Comparison of ENCODE assay signal across 7 cellular contexts in the genomic region with DNA sequence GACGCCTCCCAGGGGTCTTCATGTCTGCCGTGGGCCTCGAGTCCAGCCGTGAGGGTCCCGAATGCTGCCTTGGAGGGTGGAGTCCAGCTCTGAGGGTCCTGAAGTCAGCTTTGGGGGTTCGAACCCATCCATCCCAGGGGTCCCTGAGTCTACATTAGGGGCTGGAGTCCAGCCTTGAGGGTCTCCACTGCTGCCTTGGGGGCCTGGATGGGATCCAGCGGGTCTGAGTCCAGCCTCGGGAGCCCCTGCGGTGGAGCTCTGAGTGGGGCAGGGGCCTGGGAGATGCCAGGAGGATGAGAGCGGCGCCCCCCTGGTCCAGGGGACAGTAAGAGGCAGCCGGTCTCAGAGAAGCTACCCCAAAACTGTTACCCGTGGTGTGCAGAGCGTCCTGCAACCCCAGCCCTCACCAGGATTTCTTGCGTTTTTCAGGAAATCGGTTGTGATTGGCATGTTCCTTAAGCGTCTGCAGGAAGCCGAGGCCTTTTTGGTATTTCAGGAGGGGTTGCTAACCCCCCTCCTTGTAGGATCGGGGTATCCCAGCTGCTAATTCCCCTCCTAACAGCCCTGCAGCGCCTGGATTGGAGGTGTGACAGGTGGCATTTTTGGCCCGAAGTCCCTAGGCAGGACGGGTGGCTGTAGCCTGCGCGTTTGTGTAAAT. TPM values are rescaled to one million over a fixed set of nuclear protein-coding genes. Genes with fewer than 3 reads are reported as not detected.
DNase-seq lines count a peak whose midpoint lies in the region; ATAC-seq and TF ChIP-seq lines count a peak whose summit lies in the region.

No MANE protein-coding gene starts in this region.

- H3K27ac ChIP-seq in testis: no peak overlapping the region

- 5 to 16% methylated on average over 7 to 20 of the region's 24 CpGs for WGBS in testis, 2 donors

- no peak for DNase-seq in Jurkat, Clone E6-1 (ENCODE audit: low read depth, low spot score)
- DNase-seq in astrocyte of the spinal cord (ENCODE audit: low read depth, low spot score): no peak
- DNase-seq in left kidney (ENCODE audit: low read depth, low spot score): peak; percentile 29
- no peak for DNase-seq in testis
- no peak for DNase-seq in ecto neural progenitor cell (ENCODE audit: low spot score)

- H3K4me3 ChIP-seq in Jurkat, Clone E6-1 (ENCODE audit: low read length): peak overlapping the region; percentile 72
- H3K4me3 ChIP-seq in astrocyte of the spinal cord (ENCODE audit: low read depth, low read length): peak overlapping the region; percentile 93
- H3K4me3 ChIP-seq in testis: peak overlapping the region; percentile 79 to 84

- peaks cover 17% of the 10 kb centered on the region for H3K4me1 ChIP-seq in testis

- in situ Hi-C loops in astrocyte of the spinal cord (cut with HindIII; ENCODE audit: low sequenced_read_pairs): no loop called here

- H3K27me3 ChIP-seq in testis: no peaks in the 10 kb centered on the region

- no peaks in the 10 kb centered on the region for H3K9me3 ChIP-seq in testis

- ATAC-seq in GM19351 (IDR thresholded peaks at IDR 0.05; ENCODE audit: unreplicated experiment) (no peak), HG03097 (IDR thresholded peaks at IDR 0.05; ENCODE audit: low FRiP score, unreplicated experiment) (no peak)

- TF ChIP-seq CTCF in astrocyte of the spinal cord (IDR thresholded peaks at IDR 0.05; ENCODE audit: low read depth, low read length) (no peak), testis (IDR thresholded peaks at IDR 0.05) (no peak)

- no peak for TF ChIP-seq POLR2A in testis (IDR thresholded peaks at IDR 0.05)

- intact Hi-C loops in testis (cut with DNase I; ENCODE audit: low total_unique reads): no loop called here

- H3K36me3 ChIP-seq in testis (ENCODE audit: low read depth, missing control alignments): no peaks in the 10 kb centered on the region

RNA-seq across cellular contexts. Expression of a gene that starts 1.7 kb away (rescaled TPM):
- polyA plus RNA-seq in Jurkat, Clone E6-1 (2012; ENCODE audit: insufficient read depth, insufficient read length): 38.8 TPM
- total RNA-seq in testis: 10 to 100 TPM; 43.8 to 74.3 TPM
- polyA plus RNA-seq in testis (ENCODE audit: insufficient read depth, low read depth, low replicate concordance): 38.0 TPM

RNA-seq across cellular contexts. Expression of a gene that starts 39.1 kb away (rescaled TPM):
- polyA plus RNA-seq in Jurkat, Clone E6-1 (2012; ENCODE audit: insufficient read depth, insufficient read length): 29.2 TPM
- 10 to 100 TPM; 15.7 to 24.0 TPM for total RNA-seq in testis
- 14.6 TPM for polyA plus RNA-seq in testis (ENCODE audit: insufficient read depth, low read depth, low replicate concordance)
